In the genomic region with DNA sequence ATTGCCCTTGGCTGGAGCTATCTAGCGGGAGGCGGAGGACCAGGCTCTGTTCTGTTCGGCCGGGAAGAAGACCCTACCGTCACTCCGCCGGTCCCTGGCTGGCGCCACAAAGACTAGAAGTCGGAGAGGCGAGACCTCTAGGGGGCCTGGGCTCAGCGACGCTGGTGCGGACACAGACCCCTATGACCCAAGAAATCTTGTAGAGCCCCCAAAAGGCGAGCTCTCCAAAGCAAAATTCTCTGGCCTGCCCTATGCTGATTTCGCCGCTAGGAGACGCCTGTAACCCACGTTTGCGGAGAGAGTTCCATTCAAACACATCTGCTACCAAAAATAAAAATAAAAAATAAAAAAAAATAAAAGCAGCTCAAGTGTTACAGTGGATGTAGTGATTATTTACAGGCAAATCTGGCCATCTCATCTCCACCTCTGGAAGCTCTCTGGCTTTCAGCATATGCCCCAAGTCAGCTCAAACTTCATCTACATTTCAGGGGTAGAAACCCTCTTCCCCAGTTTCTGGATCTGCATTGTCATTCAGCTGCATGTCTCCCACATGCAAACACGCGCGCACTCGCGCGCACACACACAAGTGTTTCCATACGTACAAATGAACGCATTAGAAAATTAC, we compare ENCODE assay signal across 8 cellular contexts. TPM values are rescaled to one million over a fixed set of nuclear protein-coding genes. Genes with fewer than 3 reads are reported as not detected.
DNase-seq lines count a peak whose midpoint lies in the region; ATAC-seq and TF ChIP-seq lines count a peak whose summit lies in the region.

No MANE protein-coding gene starts in this region.

- H3K27me3 ChIP-seq in SK-N-SH (ENCODE audit: insufficient read depth) (peaks cover 60% of the 10 kb centered on the region), ovary (no peaks in the 10 kb centered on the region)

- no peaks in the 10 kb centered on the region for H3K36me3 ChIP-seq in SK-N-SH (replicated peaks in 1 of 2; ENCODE audit: control insufficient read depth in 1 of 2, insufficient read depth in 2 of 2, low read length in 1 of 2)
- no peaks in the 10 kb centered on the region for H3K36me3 ChIP-seq in ovary

- peaks cover 12% of the 10 kb centered on the region for H3K4me1 Mint-ChIP-seq in activated T-helper 2 cell treated with anti-CD3 and anti-CD28 coated beads, Interferon-gamma antibody, Interleukin-2, Interleukin-4, amounts not matched to agents 10 μg/mL and 5 μg/mL and 100 μg/mL, durations not matched to agents 14 hours and 24 hours and 36 hours (ENCODE audit: low read depth)

- TF ChIP-seq EP300 in SK-N-SH (IDR thresholded peaks at IDR 0.05; ENCODE audit: borderline replicate concordance in 1 of 2, low read depth in 1 of 2, low read length in 1 of 2) (no peak), ovary (IDR thresholded peaks at IDR 0.05) (no peak)

- peak; percentile 83 for TF ChIP-seq CTCF in GM12874 (IDR thresholded peaks at IDR 0.05; ENCODE audit: insufficient read depth, low read depth, low read length)
- peak; percentile 96 for TF ChIP-seq CTCF in SK-N-SH (IDR thresholded peaks at IDR 0.05)
- TF ChIP-seq CTCF in fibroblast of pulmonary artery (IDR thresholded peaks at IDR 0.05; ENCODE audit: low read length, missing control alignments) = peak; percentile 95
- TF ChIP-seq CTCF in ovary (IDR thresholded peaks at IDR 0.05) = peak; percentile 20 to 39 (median 33)

- CTCF ChIA-PET in SK-N-SH (lab: Yijun Ruan, JAX) = interaction anchor here (0.5 to 3.7 kb wide), 44 partner anchors 8 to 1838 kb away, joined by 3 to 44 read pairs (median 4); no protein-coding TSS in a partner anchor

- ATAC-seq in HG03520 (IDR thresholded peaks at IDR 0.05; ENCODE audit: unreplicated experiment) = peak; percentile 58

- H3K9me3 Mint-ChIP-seq in activated T-helper 2 cell treated with anti-CD3 and anti-CD28 coated beads, Interferon-gamma antibody, Interleukin-2, Interleukin-4, amounts not matched to agents 10 μg/mL and 5 μg/mL and 100 μg/mL, durations not matched to agents 14 hours and 24 hours and 36 hours = no peaks in the 10 kb centered on the region

- H3F3A ChIP-seq in SK-N-SH (replicated peaks; ENCODE audit: insufficient read depth) = peaks cover 5% of the 10 kb centered on the region

- no peaks in the 10 kb centered on the region for H3K9me3 ChIP-seq in SK-N-SH
- no peaks in the 10 kb centered on the region for H3K9me3 ChIP-seq in ovary

- intact Hi-C loops in ovary (cut with DNase I) = no loop called here
- intact Hi-C loops in activated T-helper 2 cell treated with anti-CD3 and anti-CD28 coated beads, Interferon-gamma antibody, Interleukin-2, Interleukin-4, amounts not matched to agents 10 μg/mL and 5 μg/mL and 100 μg/mL, durations not matched to agents 14 hours and 24 hours and 36 hours (cut with micrococcal nuclease) = no loop called here

- H4K20me1 ChIP-seq in SK-N-SH (ENCODE audit: insufficient read depth) = no peaks in the 10 kb centered on the region

- H3K27ac Mint-ChIP-seq in activated T-helper 2 cell treated with anti-CD3 and anti-CD28 coated beads, Interferon-gamma antibody, Interleukin-2, Interleukin-4, amounts not matched to agents 10 μg/mL and 5 μg/mL and 100 μg/mL, durations not matched to agents 14 hours and 24 hours and 36 hours = no peak overlapping the region

- H3K36me3 Mint-ChIP-seq in activated T-helper 2 cell treated with anti-CD3 and anti-CD28 coated beads, Interferon-gamma antibody, Interleukin-2, Interleukin-4, amounts not matched to agents 10 μg/mL and 5 μg/mL and 100 μg/mL, durations not matched to agents 14 hours and 24 hours and 36 hours (ENCODE audit: low read depth) = no peaks in the 10 kb centered on the region

- H2AFZ ChIP-seq in SK-N-SH (ENCODE audit: low read depth) = no peak overlapping the region

- TF ChIP-seq RAD21 in SK-N-SH (IDR thresholded peaks at IDR 0.05; ENCODE audit: low read length) = peak; percentile 82

- H3K4me3 ChIP-seq in SK-N-SH (ENCODE audit: low read depth in 2 of 2, low read length in 1 of 2) = peak overlapping the region; percentile 12 to 48; a peak in 2 of 4 replicates
- H3K4me3 ChIP-seq in fibroblast of pulmonary artery (replicated peaks; ENCODE audit: low read depth, low read length) = peak overlapping the region; percentile 70
- peak overlapping the region; percentile 40 for H3K4me3 ChIP-seq in ovary

- H3K9ac ChIP-seq in SK-N-SH = no peak overlapping the region

- no peaks in the 10 kb centered on the region for H3K79me2 ChIP-seq in SK-N-SH (ENCODE audit: insufficient read depth)

- no peak overlapping the region for H3K4me3 Mint-ChIP-seq in activated T-helper 2 cell treated with anti-CD3 and anti-CD28 coated beads, Interferon-gamma antibody, Interleukin-2, Interleukin-4, amounts not matched to agents 10 μg/mL and 5 μg/mL and 100 μg/mL, durations not matched to agents 14 hours and 24 hours and 36 hours (ENCODE audit: low read depth)

- H3K27me3 Mint-ChIP-seq in activated T-helper 2 cell treated with anti-CD3 and anti-CD28 coated beads, Interferon-gamma antibody, Interleukin-2, Interleukin-4, amounts not matched to agents 10 μg/mL and 5 μg/mL and 100 μg/mL, durations not matched to agents 14 hours and 24 hours and 36 hours (ENCODE audit: low read depth) = peaks cover 58% of the 10 kb centered on the region

- peak overlapping the region; percentile 77 for H3K4me2 ChIP-seq in SK-N-SH

- H3K4me1 ChIP-seq in SK-N-SH (ENCODE audit: control insufficient read depth in 1 of 2, insufficient read depth in 2 of 2, low read depth in 1 of 2, low read length in 1 of 2) (peaks cover 0 to 18% of the 10 kb centered on the region in 2 experiments; a peak in 2 of 4 replicates), ovary (ENCODE audit: insufficient read depth) (no peaks in the 10 kb centered on the region)

- H3K27ac ChIP-seq in SK-N-SH (ENCODE audit: low read depth in 2 of 2, low read length in 1 of 2) (no peak overlapping the region), ovary (no peak overlapping the region)

- DNase-seq in AG08395 (ENCODE audit: low spot score) = peak; percentile 50
- DNase-seq in SK-N-SH = peak; percentile 52
- peak; percentile 75 for DNase-seq in fibroblast of pulmonary artery (ENCODE audit: low read depth)
- peak in 3 of 5 donors; percentile 43 to 56 (median 45) for DNase-seq in ovary
- DNase-seq in activated T-helper 2 cell treated with anti-CD3 and anti-CD28 coated beads, Interferon-gamma antibody, Interleukin-2, Interleukin-4, amounts not matched to agents 10 μg/mL and 5 μg/mL and 100 μg/mL, durations not matched to agents 14 hours and 24 hours and 36 hours (ENCODE audit: low spot score) = no peak
- DNase-seq in NK-92 (lab: John Stamatoyannopoulos, UW; ENCODE audit: unreplicated experiment) = no peak

- TF ChIP-seq POLR2A in ovary (IDR thresholded peaks at IDR 0.05) = no peak

- no peaks in the 10 kb centered on the region for H3K9me2 ChIP-seq in SK-N-SH

- 5% methylated on average over 20 of the region's 27 CpGs for WGBS in SK-N-SH (ENCODE audit: low lambda C conversion rate)
- 0 to 1% (median 1%) methylated on average over 27 of the region's 27 CpGs for WGBS in ovary, 3 donors

- POLR2A ChIA-PET in SK-N-SH (lab: Yijun Ruan, JAX) = no interaction called here

TF ChIP-seq in SK-N-SH, 30 proteins besides CTCF, POLR2A, EP300 and RAD21:
- TF ChIP-seq SMC3 (IDR thresholded peaks at IDR 0.05; ENCODE audit: low read depth, low read length) (peak; percentile 53), MAX (IDR thresholded peaks at IDR 0.05; ENCODE audit: low read depth) (no peak), RXRA (IDR thresholded peaks at IDR 0.05; ENCODE audit: borderline replicate concordance, low read depth) (no peak)
- TF ChIP-seq, protein P1, sequence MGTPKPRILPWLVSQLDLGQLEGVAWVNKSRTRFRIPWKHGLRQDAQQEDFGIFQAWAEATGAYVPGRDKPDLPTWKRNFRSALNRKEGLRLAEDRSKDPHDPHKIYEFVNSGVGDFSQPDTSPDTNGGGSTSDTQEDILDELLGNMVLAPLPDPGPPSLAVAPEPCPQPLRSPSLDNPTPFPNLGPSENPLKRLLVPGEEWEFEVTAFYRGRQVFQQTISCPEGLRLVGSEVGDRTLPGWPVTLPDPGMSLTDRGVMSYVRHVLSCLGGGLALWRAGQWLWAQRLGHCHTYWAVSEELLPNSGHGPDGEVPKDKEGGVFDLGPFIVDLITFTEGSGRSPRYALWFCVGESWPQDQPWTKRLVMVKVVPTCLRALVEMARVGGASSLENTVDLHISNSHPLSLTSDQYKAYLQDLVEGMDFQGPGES (IDR thresholded peaks at IDR 0.05; ENCODE audit: low read depth, low read length) = no peak
TF ChIP-seq in SK-N-SH: peak in this region for 1.

RNA-seq across cellular contexts. Expression of gene PCDH10, which starts 2.4 kb away (rescaled TPM):
- polyA plus RNA-seq in SK-N-SH (2012; rRNA removed) = 0.02 and 0.05 TPM in 2 replicates
- polyA plus RNA-seq in SK-N-SH (2012; cell fraction: cytosol; rRNA removed) = 0.03 and 0.04 TPM in 2 replicates
- 0.07 and 0.10 TPM in 2 replicates for polyA plus RNA-seq in SK-N-SH (2012; cell fraction: nucleus; rRNA removed)
- total RNA-seq in ovary = 1 to 10 TPM in 3 of 7 donors, under 1 TPM in 4; 0.23 to 6.4 (median 0.97) TPM
- polyA plus RNA-seq in ovary = 1 to 10 TPM; 2.2 to 2.5 TPM
- total RNA-seq in activated T-helper 2 cell treated with anti-CD3 and anti-CD28 coated beads, Interferon-gamma antibody, Interleukin-2, Interleukin-4, amounts not matched to agents 10 μg/mL and 5 μg/mL and 100 μg/mL, durations not matched to agents 14 hours and 24 hours and 36 hours = 0.09 TPM in 1 of 2 replicates, not detected in the other

Comparison
In these comparisons a context has a peak if more than half of its experiments do, and no peak if none do; other contexts are left out.
1. DNase-seq: peak in AG08395 (single experiment), SK-N-SH (single experiment), fibroblast of pulmonary artery (single experiment) and ovary (3 of 5); none in activated T-helper 2 cell treated with anti-CD3 and anti-CD28 coated beads, Interferon-gamma antibody, Interleukin-2, Interleukin-4, amounts not matched to agents 10 μg/mL and 5 μg/mL and 100 μg/mL, durations not matched to agents 14 hours and 24 hours and 36 hours (single experiment) and NK-92 (single experiment).
2. CTCF ChIP-seq: peak in every context shown above with its lines; median percentile 96 in SK-N-SH; 95 in fibroblast of pulmonary artery; 83 in GM12874; 33 in ovary.
3. Peak in every context shown above with its lines, with median percentiles within 50 percentile points of each other: H3K4me3 ChIP-seq.